Comparison of ENCODE assay signal across 8 cellular contexts in genomic region chr11:69382131-69383128, GRCh38.
DNase-seq lines count a peak whose midpoint lies in the region; ATAC-seq and TF ChIP-seq lines count a peak whose summit lies in the region.

No MANE protein-coding gene starts in this region.

- H3K27me3 ChIP-seq in RWPE2 (ENCODE audit: insufficient read depth, poor library complexity, severe bottlenecking) (no peaks in the 10 kb centered on the region), gastroesophageal sphincter (peaks cover 12% of the 10 kb centered on the region)

- ATAC-seq in RWPE2 (ENCODE audit: low read depth) = no peak
- ATAC-seq in gastroesophageal sphincter = peak; percentile 51
- ATAC-seq in GM21619 (IDR thresholded peaks at IDR 0.05; ENCODE audit: unreplicated experiment) = no peak
- ATAC-seq in GM18520 (IDR thresholded peaks at IDR 0.05; ENCODE audit: unreplicated experiment) = no peak

- H3K9me3 ChIP-seq in RWPE2 (ENCODE audit: severe bottlenecking) (no peaks in the 10 kb centered on the region), gastroesophageal sphincter (peaks cover 0 to 3% (median 0%) of the 10 kb centered on the region in 3 donors)

- H3K27ac ChIP-seq in RWPE2 (ENCODE audit: poor library complexity, severe bottlenecking) = no peak overlapping the region
- H3K27ac ChIP-seq in gastroesophageal sphincter = peak overlapping the region in 1 of 4 donors; percentile 5

- TF ChIP-seq CTCF in RWPE2 (IDR thresholded peaks at IDR 0.05; ENCODE audit: poor library complexity, severe bottlenecking) (no peak), gastroesophageal sphincter (IDR thresholded peaks at IDR 0.05) (no peak), mesothelial cell of epicardium (IDR thresholded peaks at IDR 0.05; ENCODE audit: unreplicated experiment) (no peak)

- TF ChIP-seq EP300 in gastroesophageal sphincter (IDR thresholded peaks at IDR 0.05) = no peak

- WGBS in gastroesophageal sphincter (ENCODE audit: low coverage in 1 of 2), 2 donors = 74 to 81% methylated on average over 4 to 6 of the region's 27 CpGs

- H3K27me3 Mint-ChIP-seq in mesothelial cell of epicardium (ENCODE audit: low read depth) = peaks cover 2% of the 10 kb centered on the region

- no peak overlapping the region for H3K4me3 Mint-ChIP-seq in mesothelial cell of epicardium

- H3K27ac Mint-ChIP-seq in mesothelial cell of epicardium = no peak overlapping the region

- H3K4me3 ChIP-seq in RWPE2 (ENCODE audit: severe bottlenecking) = no peak overlapping the region
- H3K4me3 ChIP-seq in gastroesophageal sphincter = no peak overlapping the region

- H3K4me1 Mint-ChIP-seq in mesothelial cell of epicardium = no peaks in the 10 kb centered on the region

- H3K36me3 Mint-ChIP-seq in mesothelial cell of epicardium = peaks cover under 1% of the 10 kb centered on the region

- TF ChIP-seq POLR2A in gastroesophageal sphincter (IDR thresholded peaks at IDR 0.05) = no peak

- peaks cover 1% of the 10 kb centered on the region for H3K9me3 Mint-ChIP-seq in mesothelial cell of epicardium

- DNase-seq in HuH-7 (ENCODE audit: low spot score) = peak; percentile 95
- DNase-seq in RWPE2 (ENCODE audit: low spot score) = peak; percentile 36
- DNase-seq in pons (ENCODE audit: low spot score) = peak; percentile 53
- DNase-seq in NCI-H2029 (lab: John Stamatoyannopoulos, UW) = no peak
- no peak for DNase-seq in mesothelial cell of epicardium (ENCODE audit: low spot score in 2 of 2, unreplicated experiment in 2 of 2)

- no peaks in the 10 kb centered on the region for H3K36me3 ChIP-seq in RWPE2 (ENCODE audit: low read depth)
- no peaks in the 10 kb centered on the region for H3K36me3 ChIP-seq in gastroesophageal sphincter

- peaks cover under 1% of the 10 kb centered on the region for H3K4me1 ChIP-seq in RWPE2 (ENCODE audit: insufficient read depth, poor library complexity, severe bottlenecking)
- H3K4me1 ChIP-seq in gastroesophageal sphincter = no peaks in the 10 kb centered on the region

Comparison
In these comparisons a context has a peak if more than half of its experiments do, and no peak if none do; other contexts are left out.
1. DNase-seq: peak in HuH-7 (single experiment), RWPE2 (single experiment) and pons (single experiment); none in NCI-H2029 (single experiment) and mesothelial cell of epicardium (0 of 2).